ENCODE assay signal across 1 cellular context in the genomic region with DNA sequence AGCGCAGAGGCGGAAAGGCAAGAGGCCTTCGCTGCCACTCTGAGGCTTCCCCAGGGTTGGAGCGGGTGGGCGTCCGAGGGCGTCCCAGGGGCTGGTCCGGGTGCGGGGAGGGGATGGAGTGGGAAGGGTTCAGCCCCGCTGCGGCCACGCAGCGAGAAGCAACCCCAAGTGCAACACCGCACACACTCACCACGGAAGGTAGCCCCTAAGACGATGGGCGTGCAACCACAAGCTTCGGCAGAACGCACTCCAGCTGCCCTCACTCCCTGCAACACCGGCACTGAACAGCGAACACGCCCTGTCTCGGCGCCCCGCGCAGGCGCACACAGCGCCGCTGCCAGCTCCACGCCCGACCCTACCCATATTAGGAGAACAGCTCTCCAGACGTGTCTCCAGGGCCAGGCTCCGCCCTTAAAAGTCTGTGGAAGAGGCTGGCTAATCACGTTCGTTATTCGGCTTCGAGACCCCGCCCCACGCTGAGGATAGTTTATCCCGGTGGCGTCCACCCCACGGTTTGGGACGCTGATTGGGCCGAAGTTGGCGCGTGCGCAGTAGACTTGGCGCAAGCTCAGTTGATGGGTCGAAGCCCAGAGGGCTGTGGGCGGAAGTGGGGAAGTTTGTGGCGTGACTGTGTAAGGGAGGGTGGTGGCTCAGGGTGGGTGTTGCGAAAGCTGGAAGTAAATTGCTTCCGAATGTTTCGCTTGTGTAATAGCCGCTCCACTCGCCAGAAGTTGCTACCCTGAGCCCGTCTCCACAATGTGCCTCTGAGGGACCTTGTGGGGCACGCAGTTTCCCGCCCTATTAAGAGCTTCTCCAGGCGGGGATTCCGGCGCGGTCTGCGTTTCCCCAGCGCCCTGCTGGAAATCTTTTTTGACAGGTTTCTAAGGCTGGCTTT.
A peak's percentile ranks its signal among the peaks of the same experiment; 100 is the strongest.
TF ChIP-seq lines count a peak whose summit lies in the region.

A gene (minus strand): TSS at position 300 of the 895 bp plus-strand sequence. CDS start 343 bp downstream, outside the sequence.

TF ChIP-seq in HepG2, 621 proteins besides CTCF, POLR2A, EP300 and RAD21 (continued from another document and continues in another):
- TF ChIP-seq, protein P1, sequence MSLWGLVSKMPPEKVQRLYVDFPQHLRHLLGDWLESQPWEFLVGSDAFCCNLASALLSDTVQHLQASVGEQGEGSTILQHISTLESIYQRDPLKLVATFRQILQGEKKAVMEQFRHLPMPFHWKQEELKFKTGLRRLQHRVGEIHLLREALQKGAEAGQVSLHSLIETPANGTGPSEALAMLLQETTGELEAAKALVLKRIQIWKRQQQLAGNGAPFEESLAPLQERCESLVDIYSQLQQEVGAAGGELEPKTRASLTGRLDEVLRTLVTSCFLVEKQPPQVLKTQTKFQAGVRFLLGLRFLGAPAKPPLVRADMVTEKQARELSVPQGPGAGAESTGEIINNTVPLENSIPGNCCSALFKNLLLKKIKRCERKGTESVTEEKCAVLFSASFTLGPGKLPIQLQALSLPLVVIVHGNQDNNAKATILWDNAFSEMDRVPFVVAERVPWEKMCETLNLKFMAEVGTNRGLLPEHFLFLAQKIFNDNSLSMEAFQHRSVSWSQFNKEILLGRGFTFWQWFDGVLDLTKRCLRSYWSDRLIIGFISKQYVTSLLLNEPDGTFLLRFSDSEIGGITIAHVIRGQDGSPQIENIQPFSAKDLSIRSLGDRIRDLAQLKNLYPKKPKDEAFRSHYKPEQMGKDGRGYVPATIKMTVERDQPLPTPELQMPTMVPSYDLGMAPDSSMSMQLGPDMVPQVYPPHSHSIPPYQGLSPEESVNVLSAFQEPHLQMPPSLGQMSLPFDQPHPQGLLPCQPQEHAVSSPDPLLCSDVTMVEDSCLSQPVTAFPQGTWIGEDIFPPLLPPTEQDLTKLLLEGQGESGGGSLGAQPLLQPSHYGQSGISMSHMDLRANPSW (CRISPR knock-in tag; IDR thresholded peaks at IDR 0.05; ENCODE audit: borderline replicate concordance) = peak; percentile 66; the same call in 1 of the 2 replicates
- no peak for TF ChIP-seq SMAD9 (CRISPR knock-in tag; IDR thresholded peaks at IDR 0.05)
- no peak for TF ChIP-seq ZNF3 (CRISPR knock-in tag; IDR thresholded peaks at IDR 0.05)
- no peak for TF ChIP-seq RARG (CRISPR knock-in tag; IDR thresholded peaks at IDR 0.05; ENCODE audit: low read depth)
- TF ChIP-seq, protein P2, sequence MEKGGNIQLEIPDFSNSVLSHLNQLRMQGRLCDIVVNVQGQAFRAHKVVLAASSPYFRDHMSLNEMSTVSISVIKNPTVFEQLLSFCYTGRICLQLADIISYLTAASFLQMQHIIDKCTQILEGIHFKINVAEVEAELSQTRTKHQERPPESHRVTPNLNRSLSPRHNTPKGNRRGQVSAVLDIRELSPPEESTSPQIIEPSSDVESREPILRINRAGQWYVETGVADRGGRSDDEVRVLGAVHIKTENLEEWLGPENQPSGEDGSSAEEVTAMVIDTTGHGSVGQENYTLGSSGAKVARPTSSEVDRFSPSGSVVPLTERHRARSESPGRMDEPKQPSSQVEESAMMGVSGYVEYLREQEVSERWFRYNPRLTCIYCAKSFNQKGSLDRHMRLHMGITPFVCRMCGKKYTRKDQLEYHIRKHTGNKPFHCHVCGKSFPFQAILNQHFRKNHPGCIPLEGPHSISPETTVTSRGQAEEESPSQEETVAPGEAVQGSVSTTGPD (CRISPR knock-in tag; IDR thresholded peaks at IDR 0.05) = no peak
- TF ChIP-seq, protein P3, sequence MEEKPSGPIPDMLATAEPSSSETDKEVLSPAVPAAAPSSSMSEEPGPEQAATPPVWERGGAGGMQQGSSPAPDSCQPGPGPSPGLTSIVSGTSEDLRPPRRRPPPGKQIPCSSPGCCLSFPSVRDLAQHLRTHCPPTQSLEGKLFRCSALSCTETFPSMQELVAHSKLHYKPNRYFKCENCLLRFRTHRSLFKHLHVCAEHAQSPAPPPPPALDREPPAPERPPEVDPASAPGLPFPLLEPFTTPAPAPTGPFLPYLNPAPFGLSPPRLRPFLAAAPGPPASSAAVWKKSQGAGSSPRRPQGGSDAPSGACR (CRISPR knock-in tag; IDR thresholded peaks at IDR 0.05) = no peak
- no peak for TF ChIP-seq PAWR (CRISPR knock-in tag; IDR thresholded peaks at IDR 0.05; ENCODE audit: borderline replicate concordance)
- TF ChIP-seq ZNF430 (CRISPR knock-in tag; IDR thresholded peaks at IDR 0.05) = peak; percentile 60; the same call in 1 of the 2 replicates
- TF ChIP-seq, protein P4, sequence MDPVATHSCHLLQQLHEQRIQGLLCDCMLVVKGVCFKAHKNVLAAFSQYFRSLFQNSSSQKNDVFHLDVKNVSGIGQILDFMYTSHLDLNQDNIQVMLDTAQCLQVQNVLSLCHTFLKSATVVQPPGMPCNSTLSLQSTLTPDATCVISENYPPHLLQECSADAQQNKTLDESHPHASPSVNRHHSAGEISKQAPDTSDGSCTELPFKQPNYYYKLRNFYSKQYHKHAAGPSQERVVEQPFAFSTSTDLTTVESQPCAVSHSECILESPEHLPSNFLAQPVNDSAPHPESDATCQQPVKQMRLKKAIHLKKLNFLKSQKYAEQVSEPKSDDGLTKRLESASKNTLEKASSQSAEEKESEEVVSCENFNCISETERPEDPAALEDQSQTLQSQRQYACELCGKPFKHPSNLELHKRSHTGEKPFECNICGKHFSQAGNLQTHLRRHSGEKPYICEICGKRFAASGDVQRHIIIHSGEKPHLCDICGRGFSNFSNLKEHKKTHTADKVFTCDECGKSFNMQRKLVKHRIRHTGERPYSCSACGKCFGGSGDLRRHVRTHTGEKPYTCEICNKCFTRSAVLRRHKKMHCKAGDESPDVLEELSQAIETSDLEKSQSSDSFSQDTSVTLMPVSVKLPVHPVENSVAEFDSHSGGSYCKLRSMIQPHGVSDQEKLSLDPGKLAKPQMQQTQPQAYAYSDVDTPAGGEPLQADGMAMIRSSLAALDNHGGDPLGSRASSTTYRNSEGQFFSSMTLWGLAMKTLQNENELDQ (CRISPR knock-in tag; IDR thresholded peaks at IDR 0.05; ENCODE audit: borderline replicate concordance) = no peak
- TF ChIP-seq TBX3 (IDR thresholded peaks at IDR 0.05; ENCODE audit: borderline replicate concordance) = no peak
- TF ChIP-seq ZBTB7B (CRISPR knock-in tag; IDR thresholded peaks at IDR 0.05) = 0 out of 2 replicates have a peak, but pooled peaks have one; percentile 38
- no peak for TF ChIP-seq TCF12 (IDR thresholded peaks at IDR 0.05)
- no peak for TF ChIP-seq TCF12 (CRISPR knock-in tag; IDR thresholded peaks at IDR 0.05)
- TF ChIP-seq, protein P5, sequence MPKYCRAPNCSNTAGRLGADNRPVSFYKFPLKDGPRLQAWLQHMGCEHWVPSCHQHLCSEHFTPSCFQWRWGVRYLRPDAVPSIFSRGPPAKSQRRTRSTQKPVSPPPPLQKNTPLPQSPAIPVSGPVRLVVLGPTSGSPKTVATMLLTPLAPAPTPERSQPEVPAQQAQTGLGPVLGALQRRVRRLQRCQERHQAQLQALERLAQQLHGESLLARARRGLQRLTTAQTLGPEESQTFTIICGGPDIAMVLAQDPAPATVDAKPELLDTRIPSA (CRISPR knock-in tag; IDR thresholded peaks at IDR 0.05; ENCODE audit: borderline replicate concordance) = no peak
- TF ChIP-seq FOSL1 (CRISPR knock-in tag; IDR thresholded peaks at IDR 0.05; ENCODE audit: borderline replicate concordance) = no peak
- TF ChIP-seq PTBP1 (IDR thresholded peaks at IDR 0.05; ENCODE audit: low read depth, low read length, poor library complexity, severe bottlenecking) = no peak
- no peak for TF ChIP-seq EZH2 (conservative IDR thresholded peaks at IDR 0.05; ENCODE audit: low read depth, low read length)
- peak; percentile 82 for TF ChIP-seq SP2 (CRISPR knock-in tag; IDR thresholded peaks at IDR 0.05)
- no peak for TF ChIP-seq DR1 (CRISPR knock-in tag; IDR thresholded peaks at IDR 0.05)
- TF ChIP-seq, protein P6, sequence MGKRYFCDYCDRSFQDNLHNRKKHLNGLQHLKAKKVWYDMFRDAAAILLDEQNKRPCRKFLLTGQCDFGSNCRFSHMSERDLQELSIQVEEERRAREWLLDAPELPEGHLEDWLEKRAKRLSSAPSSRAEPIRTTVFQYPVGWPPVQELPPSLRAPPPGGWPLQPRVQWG (CRISPR knock-in tag; IDR thresholded peaks at IDR 0.05; ENCODE audit: borderline replicate concordance, low read depth) = no peak
- no peak for TF ChIP-seq ZNF83 (CRISPR knock-in tag; IDR thresholded peaks at IDR 0.05; ENCODE audit: borderline replicate concordance)
- no peak for TF ChIP-seq JUNB (CRISPR knock-in tag; IDR thresholded peaks at IDR 0.05; ENCODE audit: borderline replicate concordance)
- no peak for TF ChIP-seq HMGA1 (CRISPR knock-in tag; conservative IDR thresholded peaks at IDR 0.05)
- TF ChIP-seq, protein P7, sequence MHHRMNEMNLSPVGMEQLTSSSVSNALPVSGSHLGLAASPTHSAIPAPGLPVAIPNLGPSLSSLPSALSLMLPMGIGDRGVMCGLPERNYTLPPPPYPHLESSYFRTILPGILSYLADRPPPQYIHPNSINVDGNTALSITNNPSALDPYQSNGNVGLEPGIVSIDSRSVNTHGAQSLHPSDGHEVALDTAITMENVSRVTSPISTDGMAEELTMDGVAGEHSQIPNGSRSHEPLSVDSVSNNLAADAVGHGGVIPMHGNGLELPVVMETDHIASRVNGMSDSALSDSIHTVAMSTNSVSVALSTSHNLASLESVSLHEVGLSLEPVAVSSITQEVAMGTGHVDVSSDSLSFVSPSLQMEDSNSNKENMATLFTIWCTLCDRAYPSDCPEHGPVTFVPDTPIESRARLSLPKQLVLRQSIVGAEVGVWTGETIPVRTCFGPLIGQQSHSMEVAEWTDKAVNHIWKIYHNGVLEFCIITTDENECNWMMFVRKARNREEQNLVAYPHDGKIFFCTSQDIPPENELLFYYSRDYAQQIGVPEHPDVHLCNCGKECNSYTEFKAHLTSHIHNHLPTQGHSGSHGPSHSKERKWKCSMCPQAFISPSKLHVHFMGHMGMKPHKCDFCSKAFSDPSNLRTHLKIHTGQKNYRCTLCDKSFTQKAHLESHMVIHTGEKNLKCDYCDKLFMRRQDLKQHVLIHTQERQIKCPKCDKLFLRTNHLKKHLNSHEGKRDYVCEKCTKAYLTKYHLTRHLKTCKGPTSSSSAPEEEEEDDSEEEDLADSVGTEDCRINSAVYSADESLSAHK (CRISPR knock-in tag; IDR thresholded peaks at IDR 0.05; ENCODE audit: borderline replicate concordance) = no peak
- no peak for TF ChIP-seq HOXA7 (CRISPR knock-in tag; IDR thresholded peaks at IDR 0.05)
- TF ChIP-seq, protein P8, sequence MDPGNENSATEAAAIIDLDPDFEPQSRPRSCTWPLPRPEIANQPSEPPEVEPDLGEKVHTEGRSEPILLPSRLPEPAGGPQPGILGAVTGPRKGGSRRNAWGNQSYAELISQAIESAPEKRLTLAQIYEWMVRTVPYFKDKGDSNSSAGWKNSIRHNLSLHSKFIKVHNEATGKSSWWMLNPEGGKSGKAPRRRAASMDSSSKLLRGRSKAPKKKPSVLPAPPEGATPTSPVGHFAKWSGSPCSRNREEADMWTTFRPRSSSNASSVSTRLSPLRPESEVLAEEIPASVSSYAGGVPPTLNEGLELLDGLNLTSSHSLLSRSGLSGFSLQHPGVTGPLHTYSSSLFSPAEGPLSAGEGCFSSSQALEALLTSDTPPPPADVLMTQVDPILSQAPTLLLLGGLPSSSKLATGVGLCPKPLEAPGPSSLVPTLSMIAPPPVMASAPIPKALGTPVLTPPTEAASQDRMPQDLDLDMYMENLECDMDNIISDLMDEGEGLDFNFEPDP (CRISPR knock-in tag; conservative IDR thresholded peaks at IDR 0.05) = no peak
- 0 out of 4 replicates have a peak, but pooled peaks of 1 of the 2 experiments have one; percentile 48 for TF ChIP-seq KLF16 (CRISPR knock-in tag; IDR thresholded peaks at IDR 0.05)
- peak; percentile 50; the same call in 1 of the 2 replicates for TF ChIP-seq TBX2 (CRISPR knock-in tag; IDR thresholded peaks at IDR 0.05; ENCODE audit: borderline replicate concordance)
- TF ChIP-seq NFKBIZ (CRISPR knock-in tag; IDR thresholded peaks at IDR 0.05) = no peak
- TF ChIP-seq ZNF547 (CRISPR knock-in tag; IDR thresholded peaks at IDR 0.05) = peak; percentile 62; the same call in 1 of the 2 replicates
- TF ChIP-seq, protein P9, sequence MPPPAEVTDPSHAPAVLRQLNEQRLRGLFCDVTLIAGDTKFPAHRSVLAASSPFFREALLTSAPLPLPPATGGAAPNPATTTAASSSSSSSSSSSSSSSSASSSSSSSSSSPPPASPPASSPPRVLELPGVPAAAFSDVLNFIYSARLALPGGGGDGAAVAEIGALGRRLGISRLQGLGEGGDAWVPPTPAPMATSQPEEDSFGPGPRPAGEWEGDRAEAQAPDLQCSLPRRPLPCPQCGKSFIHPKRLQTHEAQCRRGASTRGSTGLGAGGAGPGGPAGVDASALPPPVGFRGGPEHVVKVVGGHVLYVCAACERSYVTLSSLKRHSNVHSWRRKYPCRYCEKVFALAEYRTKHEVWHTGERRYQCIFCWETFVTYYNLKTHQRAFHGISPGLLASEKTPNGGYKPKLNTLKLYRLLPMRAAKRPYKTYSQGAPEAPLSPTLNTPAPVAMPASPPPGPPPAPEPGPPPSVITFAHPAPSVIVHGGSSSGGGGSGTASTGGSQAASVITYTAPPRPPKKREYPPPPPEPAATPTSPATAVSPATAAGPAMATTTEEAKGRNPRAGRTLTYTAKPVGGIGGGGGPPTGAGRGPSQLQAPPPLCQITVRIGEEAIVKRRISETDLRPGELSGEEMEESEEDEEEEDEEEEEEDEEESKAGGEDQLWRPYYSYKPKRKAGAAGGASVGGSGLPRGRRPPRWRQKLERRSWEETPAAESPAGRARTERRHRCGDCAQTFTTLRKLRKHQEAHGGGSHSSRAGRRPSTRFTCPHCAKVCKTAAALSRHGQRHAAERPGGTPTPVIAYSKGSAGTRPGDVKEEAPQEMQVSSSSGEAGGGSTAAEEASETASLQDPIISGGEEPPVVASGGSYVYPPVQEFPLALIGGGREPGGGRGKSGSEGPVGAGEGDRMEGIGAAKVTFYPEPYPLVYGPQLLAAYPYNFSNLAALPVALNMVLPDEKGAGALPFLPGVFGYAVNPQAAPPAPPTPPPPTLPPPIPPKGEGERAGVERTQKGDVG (CRISPR knock-in tag; IDR thresholded peaks at IDR 0.05; ENCODE audit: borderline replicate concordance) = peak; percentile 84; the same call in 1 of the 2 replicates
- 0 out of 2 replicates have a peak, but pooled peaks have one; percentile 22 for TF ChIP-seq ZNF557 (CRISPR knock-in tag; IDR thresholded peaks at IDR 0.05)
- peak; percentile 18; the same call in 1 of the 2 replicates for TF ChIP-seq RARA (CRISPR knock-in tag; IDR thresholded peaks at IDR 0.05)
- peak; percentile 65 for TF ChIP-seq HOXA3 (CRISPR knock-in tag; IDR thresholded peaks at IDR 0.05)
- no peak for TF ChIP-seq ZNF709 (CRISPR knock-in tag; IDR thresholded peaks at IDR 0.05)
- no peak for TF ChIP-seq KDM3A (CRISPR knock-in tag; IDR thresholded peaks at IDR 0.05; ENCODE audit: low read depth)
- TF ChIP-seq, protein P10, sequence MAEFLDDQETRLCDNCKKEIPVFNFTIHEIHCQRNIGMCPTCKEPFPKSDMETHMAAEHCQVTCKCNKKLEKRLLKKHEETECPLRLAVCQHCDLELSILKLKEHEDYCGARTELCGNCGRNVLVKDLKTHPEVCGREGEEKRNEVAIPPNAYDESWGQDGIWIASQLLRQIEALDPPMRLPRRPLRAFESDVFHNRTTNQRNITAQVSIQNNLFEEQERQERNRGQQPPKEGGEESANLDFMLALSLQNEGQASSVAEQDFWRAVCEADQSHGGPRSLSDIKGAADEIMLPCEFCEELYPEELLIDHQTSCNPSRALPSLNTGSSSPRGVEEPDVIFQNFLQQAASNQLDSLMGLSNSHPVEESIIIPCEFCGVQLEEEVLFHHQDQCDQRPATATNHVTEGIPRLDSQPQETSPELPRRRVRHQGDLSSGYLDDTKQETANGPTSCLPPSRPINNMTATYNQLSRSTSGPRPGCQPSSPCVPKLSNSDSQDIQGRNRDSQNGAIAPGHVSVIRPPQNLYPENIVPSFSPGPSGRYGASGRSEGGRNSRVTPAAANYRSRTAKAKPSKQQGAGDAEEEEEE (CRISPR knock-in tag; IDR thresholded peaks at IDR 0.05; ENCODE audit: borderline replicate concordance) = no peak
- TF ChIP-seq GATA4 (IDR thresholded peaks at IDR 0.05; ENCODE audit: borderline replicate concordance, low read depth) = peak; percentile 48; the same call in 1 of the 2 replicates
- TF ChIP-seq ZFP37 (CRISPR knock-in tag; IDR thresholded peaks at IDR 0.05; ENCODE audit: borderline replicate concordance) = no peak
- TF ChIP-seq ZNF564 (CRISPR knock-in tag; IDR thresholded peaks at IDR 0.05) = no peak
